15 cellular contexts compared by ENCODE assay signal in the genomic region with DNA sequence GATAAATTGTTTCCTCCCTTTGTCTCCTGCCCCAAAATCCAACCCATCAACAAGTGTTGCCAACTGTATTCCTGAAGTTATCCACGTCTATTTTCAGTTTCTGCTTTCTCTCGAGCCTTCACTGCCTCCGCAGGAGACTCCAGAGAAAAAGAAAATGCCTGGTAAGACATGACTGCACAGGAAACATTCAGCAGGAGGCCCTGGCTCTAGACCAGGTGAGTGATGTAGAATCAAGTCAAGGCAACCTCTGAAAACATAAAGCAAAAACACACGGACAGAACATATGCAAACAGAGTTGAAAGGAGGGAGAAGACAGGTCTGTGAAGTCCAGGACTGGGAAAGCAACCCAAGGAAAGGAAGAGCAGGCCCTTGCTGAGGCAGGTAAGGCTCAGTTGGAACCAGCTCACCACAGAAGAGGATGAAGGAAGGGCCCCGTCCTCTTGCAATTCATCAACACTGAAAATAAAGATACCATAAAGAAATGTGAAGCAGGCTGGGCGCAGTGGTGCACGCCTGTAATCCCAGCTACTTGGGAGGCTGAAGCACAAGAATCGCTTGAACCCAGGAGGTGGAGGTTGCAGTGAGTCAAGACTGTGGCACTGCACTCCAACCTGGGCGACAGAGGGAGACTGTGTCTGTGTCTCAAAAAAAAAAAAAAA. TPM values are rescaled to one million over a fixed set of nuclear protein-coding genes. Genes with fewer than 3 reads are reported as not detected.
A peak's percentile ranks its signal among the peaks of the same experiment; 100 is the strongest.
DNase-seq lines count a peak whose midpoint lies in the region; ATAC-seq and TF ChIP-seq lines count a peak whose summit lies in the region.
"Had no signal": no experiment of that assay in that cellular context is flagged by ENCODE, and none has a peak within 500 bp of the region (broad histone marks: within the 10 kb centered on the region; RNA-seq: fewer than 3 reads in every experiment).

No MANE protein-coding gene starts in this region.

- peak in 1 of 2 donors; percentile 14 for ATAC-seq in activated T-cell treated with anti-CD3 and anti-CD28 coated beads, Interleukin-2, amount 50 U/mL, for 4 hours
- no peak for ATAC-seq in naive B cell (ENCODE audit: low read depth in 2 of 2)
- ATAC-seq in GM18511 (IDR thresholded peaks at IDR 0.05; ENCODE audit: unreplicated experiment) = no peak
- ATAC-seq in GM19395 (IDR thresholded peaks at IDR 0.05; ENCODE audit: unreplicated experiment) = no peak

- H3K27me3 Mint-ChIP-seq in activated T-cell treated with anti-CD3 and anti-CD28 coated beads, Interleukin-2, amount 50 U/mL, for 4 hours (ENCODE audit: low read depth) = no peaks in the 10 kb centered on the region
- no peaks in the 10 kb centered on the region for H3K27me3 Mint-ChIP-seq in naive B cell

- H3K27ac ChIP-seq in RWPE1 = peak overlapping the region; percentile 65
- H3K27ac ChIP-seq in brain microvascular endothelial cell = peak overlapping the region; percentile 81

- CTCF ChIA-PET in RWPE1 (lab: Yijun Ruan, JAX) = interaction anchor here (0.6 kb wide), 1 partner anchor 174 kb away, joined by 12 read pairs; no protein-coding TSS in a partner anchor

- peaks cover 33% of the 10 kb centered on the region for H3K4me1 Mint-ChIP-seq in activated T-cell treated with anti-CD3 and anti-CD28 coated beads, Interleukin-2, amount 50 U/mL, for 4 hours (ENCODE audit: low read depth)
- H3K4me1 Mint-ChIP-seq in naive B cell = peaks cover 19 to 20% (median 19%) of the 10 kb centered on the region in 3 donors
- H3K4me1 Mint-ChIP-seq: nephron progenitor cell had no signal

- H3K36me3 Mint-ChIP-seq in activated T-cell treated with anti-CD3 and anti-CD28 coated beads, Interleukin-2, amount 50 U/mL, for 4 hours (ENCODE audit: insufficient read depth) = peaks cover 37% of the 10 kb centered on the region
- H3K36me3 Mint-ChIP-seq in naive B cell = peaks cover 10 to 25% of the 10 kb centered on the region in 2 donors

- H3K4me3 ChIP-seq in brain microvascular endothelial cell (ENCODE audit: low read depth, low read length) = no peak overlapping the region

- H3K4me3 Mint-ChIP-seq in activated T-cell treated with anti-CD3 and anti-CD28 coated beads, Interleukin-2, amount 50 U/mL, for 4 hours = peak overlapping the region; percentile 45
- H3K4me3 Mint-ChIP-seq in naive B cell = peak overlapping the region in 6 of 8 donors; percentile 3 to 63 (median 11)
- H3K4me3 Mint-ChIP-seq: immature natural killer cell, nephron progenitor cell had no signal

- no peak for TF ChIP-seq CTCF in RWPE1 (conservative IDR thresholded peaks at IDR 0.05; ENCODE audit: low read depth)
- no peak for TF ChIP-seq CTCF in brain microvascular endothelial cell (IDR thresholded peaks at IDR 0.05; ENCODE audit: low read depth, low read length, missing control alignments)

- POLR2A ChIA-PET in RWPE1 (lab: Yijun Ruan, JAX; ENCODE audit: low non-redundant PET) = no interaction called here

- no peaks in the 10 kb centered on the region for H3K9me3 Mint-ChIP-seq in activated T-cell treated with anti-CD3 and anti-CD28 coated beads, Interleukin-2, amount 50 U/mL, for 4 hours
- H3K9me3 Mint-ChIP-seq in naive B cell = no peaks in the 10 kb centered on the region
- H3K9me3 Mint-ChIP-seq: immature natural killer cell, nephron progenitor cell had no signal

- peaks cover 36% of the 10 kb centered on the region for H3K36me3 ChIP-seq in brain microvascular endothelial cell (replicated peaks)

- in situ Hi-C loops in brain microvascular endothelial cell (cut with HindIII; ENCODE audit: low pct_ligation_motif_present, low sequenced_read_pairs) = no loop called here

- H3K27me3 ChIP-seq in brain microvascular endothelial cell (replicated peaks) = no peaks in the 10 kb centered on the region

- DNase-seq in activated T-cell treated with anti-CD3 and anti-CD28 coated beads, Interleukin-2, amount 50 U/mL, for 4 hours = no peak
- DNase-seq in activated T-cell treated with anti-CD3 and anti-CD28 coated beads, Interleukin-2, amount 50 U/mL, for 48 hours = no peak
- no peak for DNase-seq in RWPE1 (ENCODE audit: low spot score)
- peak; percentile 27 for DNase-seq in brain microvascular endothelial cell
- no peak for DNase-seq in naive B cell
- no peak for DNase-seq in DMS153 (lab: John Stamatoyannopoulos, UW)
- DNase-seq: amniotic stem cell, immature natural killer cell, NCI-H1092 treated with DMSO at 0.1 percent for 48 hours, NCI-H510A, nephron progenitor cell, RPMI8226 had no signal

- peak overlapping the region in 5 of 6 donors; percentile 22 to 74 (median 43) for H3K27ac Mint-ChIP-seq in naive B cell

RNA-seq across cellular contexts. Expression of a gene that starts 8.9 kb away (rescaled TPM):
- 10 to 100 TPM; 69.3 to 80.2 (median 76.5) TPM for total RNA-seq in activated T-cell treated with anti-CD3 and anti-CD28 coated beads, Interleukin-2, amount 50 U/mL, for 4 hours
- polyA plus RNA-seq in naive B cell (ENCODE audit: low read depth in 6 of 6) = 10 to 100 TPM in 5 of 6 donors, 1 to 10 TPM in 1; 4.1 to 22.3 (median 18.4) TPM

RNA-seq across cellular contexts. Expression of a gene that starts 9.7 kb away (rescaled TPM):
- not detected for total RNA-seq in activated T-cell treated with anti-CD3 and anti-CD28 coated beads, Interleukin-2, amount 50 U/mL, for 4 hours
- under 1 TPM in 2 of 6 donors, not detected in 4; 0.16 to 0.22 TPM for polyA plus RNA-seq in naive B cell (ENCODE audit: low read depth in 6 of 6)
- total RNA-seq: ureter had no signal

RNA-seq across cellular contexts. Expression of a gene that starts 34.4 kb away (rescaled TPM):
- total RNA-seq in activated T-cell treated with anti-CD3 and anti-CD28 coated beads, Interleukin-2, amount 50 U/mL, for 4 hours = 10 to 100 TPM; 32.1 to 37.6 (median 33.7) TPM
- 10 to 100 TPM; 13.3 to 30.2 (median 24.4) TPM for polyA plus RNA-seq in naive B cell (ENCODE audit: low read depth in 6 of 6)

RNA-seq across cellular contexts. Expression of a gene that starts 53.9 kb away (rescaled TPM):
- 1 to 10 TPM; 1.2 to 2.1 (median 1.4) TPM for total RNA-seq in activated T-cell treated with anti-CD3 and anti-CD28 coated beads, Interleukin-2, amount 50 U/mL, for 4 hours
- not detected for polyA plus RNA-seq in naive B cell (ENCODE audit: low read depth in 6 of 6)

RNA-seq across cellular contexts. Expression of a gene that starts 57.3 kb away (rescaled TPM):
- total RNA-seq in activated T-cell treated with anti-CD3 and anti-CD28 coated beads, Interleukin-2, amount 50 U/mL, for 4 hours = 10 to 100 TPM; 49.5 to 54.9 (median 51.4) TPM
- polyA plus RNA-seq in naive B cell (ENCODE audit: low read depth in 6 of 6) = 10 to 100 TPM in 4 of 6 donors, 1 to 10 TPM in 2; 9.7 to 17.9 (median 10.5) TPM
